Comparison of ENCODE assay signal across 15 cellular contexts in the genomic region with DNA sequence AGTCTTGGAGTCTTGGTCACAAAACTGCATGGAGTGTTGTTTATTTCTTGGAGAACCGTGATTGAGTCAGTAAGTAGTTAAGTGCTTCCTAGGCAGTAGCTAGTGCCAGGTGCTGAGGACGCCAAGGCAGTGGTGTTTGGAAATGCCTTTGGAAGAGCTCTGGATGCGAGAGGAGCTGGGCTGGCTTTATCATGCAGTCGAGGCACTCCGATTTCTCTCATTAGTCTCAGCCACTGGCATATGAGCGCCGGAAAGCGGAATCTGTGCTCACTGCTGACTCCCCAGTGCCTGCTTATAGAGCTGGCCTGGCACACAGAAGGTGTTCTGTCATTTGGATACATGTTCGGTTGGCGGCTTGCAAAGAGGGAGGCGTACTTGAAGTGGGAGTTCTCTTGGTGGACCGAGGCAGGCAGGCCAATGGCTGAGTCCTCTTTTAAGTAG. TPM values are rescaled to one million over a fixed set of nuclear protein-coding genes. Genes with fewer than 3 reads are reported as not detected.
A peak's percentile ranks its signal among the peaks of the same experiment; 100 is the strongest.
DNase-seq lines count a peak whose midpoint lies in the region; ATAC-seq and TF ChIP-seq lines count a peak whose summit lies in the region.
"Had no signal": no experiment of that assay in that cellular context is flagged by ENCODE, and none has a peak within 500 bp of the region (broad histone marks: within the 10 kb centered on the region; RNA-seq: fewer than 3 reads in every experiment).

No MANE protein-coding gene starts in this region.

- H3K36me3 Mint-ChIP-seq in central memory CD8-positive, alpha-beta T cell (ENCODE audit: insufficient read depth): peaks cover 54% of the 10 kb centered on the region
- H3K36me3 Mint-ChIP-seq in type B pancreatic cell: no peaks in the 10 kb centered on the region

- intact Hi-C loops in lower lobe of right lung (cut with DNase I): no loop called here

- peaks cover 63% of the 10 kb centered on the region for H3K4me1 ChIP-seq in lower lobe of right lung

- DNase-seq in M059J (ENCODE audit: low read depth) (peak; percentile 10), lower lobe of right lung (no peak), type B pancreatic cell (ENCODE audit: extremely low spot score, unreplicated experiment) (no peak), NCI-H82 treated with DMSO at 0.1 percent for 48 hours (lab: John Stamatoyannopoulos, UW; ENCODE audit: unreplicated experiment) (no peak)
- no peak for DNase-seq in central memory CD8-positive, alpha-beta T cell (ENCODE audit: low spot score in 2 of 2)
- DNase-seq: activated naive CD8-positive, alpha-beta T cell treated with anti-CD3 and anti-CD28 coated beads, Interleukin-2, amount 50 U/mL, for 24 hours; COR-L47; esophagus squamous epithelium; midbrain; NCI-H1436 treated with DMSO at 0.1 percent for 48 hours; NCI-H524; stimulated activated CD4-positive, alpha-beta T cell treated with anti-CD3 and anti-CD28 coated beads, Interleukin-4, amount 100 ng/mL, for 24 hours; stimulated activated naive CD8-positive, alpha-beta T cell treated with anti-CD3 and anti-CD28 coated beads, Interleukin-15, Interleukin-2, amounts not matched to agents 100 U/mL and 50 U/mL, for 24 hours had no signal

- H3K27ac Mint-ChIP-seq in central memory CD8-positive, alpha-beta T cell (ENCODE audit: low read depth): peak overlapping the region; percentile 97
- no peak overlapping the region for H3K27ac Mint-ChIP-seq in type B pancreatic cell
- H3K27ac Mint-ChIP-seq: activated naive CD8-positive, alpha-beta T cell treated with anti-CD3 and anti-CD28 coated beads, Interleukin-2, amount 50 U/mL, for 24 hours had no signal

- H3K9me3 Mint-ChIP-seq in central memory CD8-positive, alpha-beta T cell: no peaks in the 10 kb centered on the region
- H3K9me3 Mint-ChIP-seq in type B pancreatic cell: no peaks in the 10 kb centered on the region
- H3K9me3 Mint-ChIP-seq: activated naive CD8-positive, alpha-beta T cell treated with anti-CD3 and anti-CD28 coated beads, Interleukin-2, amount 50 U/mL, for 24 hours had no signal

- no peak for ATAC-seq in central memory CD8-positive, alpha-beta T cell (replicated peaks; ENCODE audit: extremely low read depth, poor library complexity, severe bottlenecking)
- ATAC-seq in lower lobe of right lung (no peak), GM18861 (IDR thresholded peaks at IDR 0.05; ENCODE audit: unreplicated experiment) (no peak), GM21529 (IDR thresholded peaks at IDR 0.05; ENCODE audit: unreplicated experiment) (no peak)
- ATAC-seq: activated naive CD8-positive, alpha-beta T cell treated with anti-CD3 and anti-CD28 coated beads, Interleukin-2, amount 50 U/mL, for 24 hours; stimulated activated naive CD8-positive, alpha-beta T cell treated with anti-CD3 and anti-CD28 coated beads, Interleukin-15, Interleukin-2, amounts not matched to agents 100 U/mL and 50 U/mL, for 24 hours had no signal

- peak overlapping the region; percentile 82 for H3K4me3 ChIP-seq in lower lobe of right lung

- H3K36me3 ChIP-seq in lower lobe of right lung: no peaks in the 10 kb centered on the region
- H3K36me3 ChIP-seq: esophagus squamous epithelium had no signal

- peak overlapping the region; percentile 99 for H3K4me3 Mint-ChIP-seq in central memory CD8-positive, alpha-beta T cell
- peak overlapping the region; percentile 51 for H3K4me3 Mint-ChIP-seq in type B pancreatic cell
- H3K4me3 Mint-ChIP-seq: activated naive CD8-positive, alpha-beta T cell treated with anti-CD3 and anti-CD28 coated beads, Interleukin-2, amount 50 U/mL, for 24 hours had no signal

- H3K4me1 Mint-ChIP-seq in central memory CD8-positive, alpha-beta T cell: peaks cover 78% of the 10 kb centered on the region
- H3K4me1 Mint-ChIP-seq in type B pancreatic cell (ENCODE audit: unreplicated experiment): peaks cover 4% of the 10 kb centered on the region

- H3K27me3 ChIP-seq in lower lobe of right lung (ENCODE audit: low read depth): no peaks in the 10 kb centered on the region

- no peaks in the 10 kb centered on the region for H3K27me3 Mint-ChIP-seq in central memory CD8-positive, alpha-beta T cell
- H3K27me3 Mint-ChIP-seq in type B pancreatic cell: peaks cover 58% of the 10 kb centered on the region

- H3K27ac ChIP-seq in lower lobe of right lung: no peak overlapping the region

- H3K9me3 ChIP-seq in lower lobe of right lung: no peaks in the 10 kb centered on the region
- H3K9me3 ChIP-seq: esophagus squamous epithelium had no signal

- no peak for TF ChIP-seq CTCF in lower lobe of right lung (IDR thresholded peaks at IDR 0.05)
- no peak for TF ChIP-seq CTCF in type B pancreatic cell (conservative IDR thresholded peaks at IDR 0.05)

RNA-seq across cellular contexts. Expression of a gene that starts 3.6 kb away (rescaled TPM):
- total RNA-seq in M059J (2014; rRNA removed; shearing (Covaris generic)): 4.5 and 6.3 TPM in 2 replicates
- total RNA-seq in lower lobe of right lung (23.2 TPM), type B pancreatic cell (ENCODE audit: low replicate concordance) (12.9 and 13.8 TPM in 2 replicates)
